Comparison of ENCODE assay signal across 17 cellular contexts in genomic region chrX:13293700-13294099, GRCh38. TPM values are rescaled to one million over a fixed set of nuclear protein-coding genes. Genes with fewer than 3 reads are reported as not detected.
DNase-seq lines count a peak whose midpoint lies in the region; ATAC-seq, FAIRE-seq and TF ChIP-seq lines count a peak whose summit lies in the region.
"Had no signal": no experiment of that assay in that cellular context is flagged by ENCODE, and none has a peak within 500 bp of the region (broad histone marks: within the 10 kb centered on the region; RNA-seq: fewer than 3 reads in every experiment).

No MANE protein-coding gene starts in this region.

- H3K9me3 ChIP-seq in endothelial cell of umbilical vein (replicated peaks; ENCODE audit: control insufficient read depth, insufficient read depth, low read length): no peaks in the 10 kb centered on the region

- dilution Hi-C loops in endothelial cell of umbilical vein (cut with MboI; ENCODE audit: extremely low pct_ligation_motif_present, low sequenced_read_pairs): no loop called here

- H3K4me1 Mint-ChIP-seq in type B pancreatic cell (ENCODE audit: unreplicated experiment): no peaks in the 10 kb centered on the region

- H3K4me1 ChIP-seq in endothelial cell of umbilical vein (ENCODE audit: control insufficient read depth, extremely low read depth, insufficient read depth, low read length): peaks cover 4% of the 10 kb centered on the region

- H3K79me2 ChIP-seq in endothelial cell of umbilical vein (ENCODE audit: control insufficient read depth, insufficient read depth, low read length): no peaks in the 10 kb centered on the region

- H3K9me1 ChIP-seq in endothelial cell of umbilical vein (replicated peaks; ENCODE audit: control insufficient read depth, extremely low read depth, insufficient read depth, low read length): no peaks in the 10 kb centered on the region

- H3K27me3 Mint-ChIP-seq in type B pancreatic cell: no peaks in the 10 kb centered on the region
- H3K27me3 Mint-ChIP-seq: memory B cell had no signal

- no peak for FAIRE-seq in endothelial cell of umbilical vein (lab: Jason Lieb, UNC)

- H4K20me1 ChIP-seq in endothelial cell of umbilical vein (replicated peaks; ENCODE audit: control insufficient read depth, extremely low read depth, insufficient read depth, low read length): no peaks in the 10 kb centered on the region

- no peak for ATAC-seq in HG02870 (IDR thresholded peaks at IDR 0.05; ENCODE audit: unreplicated experiment)
- ATAC-seq in HG02938 (IDR thresholded peaks at IDR 0.05; ENCODE audit: unreplicated experiment): no peak

- no TSS peak for BruUV-seq in endothelial cell of umbilical vein (replicated peaks; lab: Mats Ljungman, UMichigan)

- H2AFZ ChIP-seq in endothelial cell of umbilical vein (ENCODE audit: low read depth, low read length): peak overlapping the region; percentile 23

- CTCF ChIA-PET in endothelial cell of umbilical vein (lab: Charles Lee): no interaction called here

- no peaks in the 10 kb centered on the region for H3K36me3 ChIP-seq in endothelial cell of umbilical vein (ENCODE audit: control insufficient read depth in 2 of 2, extremely low read depth in 1 of 2, insufficient read depth in 2 of 2, low read length in 2 of 2)
- H3K36me3 ChIP-seq: cardiac muscle cell had no signal

- no peak for TF ChIP-seq CTCF in endothelial cell of umbilical vein (IDR thresholded peaks at IDR 0.05; ENCODE audit: extremely low read depth in 1 of 2, insufficient read depth in 1 of 2, low read depth in 1 of 2, low read length in 2 of 2)
- no peak for TF ChIP-seq CTCF in type B pancreatic cell (conservative IDR thresholded peaks at IDR 0.05)

- no peak overlapping the region for H3K27ac ChIP-seq in endothelial cell of umbilical vein (ENCODE audit: insufficient read depth, low read depth, low read length)
- H3K27ac ChIP-seq: 22Rv1, cardiac muscle cell had no signal

- H3K27me3 ChIP-seq in endothelial cell of umbilical vein (ENCODE audit: control insufficient read depth in 2 of 2, insufficient read depth in 2 of 2, low read length in 2 of 2): no peaks in the 10 kb centered on the region
- H3K27me3 ChIP-seq: cardiac muscle cell had no signal

- H3K9me3 Mint-ChIP-seq in type B pancreatic cell: no peaks in the 10 kb centered on the region
- H3K9me3 Mint-ChIP-seq: memory B cell had no signal

- no peak overlapping the region for H3K4me3 ChIP-seq in endothelial cell of umbilical vein (replicated peaks in 1 of 3; ENCODE audit: insufficient read depth in 1 of 3, low read depth in 1 of 3, low read length in 3 of 3)
- H3K4me3 ChIP-seq: cardiac muscle cell had no signal

- POLR2A ChIA-PET in endothelial cell of umbilical vein (lab: Charles Lee): no interaction called here

- intact Hi-C loops in endothelial cell of umbilical vein (cut with micrococcal nuclease): no loop called here

- peak overlapping the region; percentile 30 for H3K4me3 Mint-ChIP-seq in type B pancreatic cell
- H3K4me3 Mint-ChIP-seq: memory B cell had no signal

- no peak overlapping the region for H3K9ac ChIP-seq in endothelial cell of umbilical vein (replicated peaks; ENCODE audit: extremely low read depth, insufficient read depth, low read length)

- TF ChIP-seq POLR2A in endothelial cell of umbilical vein (IDR thresholded peaks at IDR 0.05; ENCODE audit: low read depth, low read length): no peak

- peak overlapping the region; percentile 46 for H3K27ac Mint-ChIP-seq in type B pancreatic cell
- H3K27ac Mint-ChIP-seq: memory B cell had no signal

- H3K4me2 ChIP-seq in endothelial cell of umbilical vein (ENCODE audit: insufficient read depth, low read length): no peak overlapping the region

- DNase-seq in DMS 273 (lab: John Stamatoyannopoulos, UW; ENCODE audit: unreplicated experiment) (peak; percentile 32), DMS 273 treated with DMSO at 0.1 percent for 48 hours (lab: John Stamatoyannopoulos, UW) (no peak), NCI-H345 treated with DMSO at 0.1 percent for 48 hours (lab: John Stamatoyannopoulos, UW; ENCODE audit: unreplicated experiment) (peak; percentile 30), endothelial cell of umbilical vein (ENCODE audit: low read depth, low spot score) (peak; percentile 41), type B pancreatic cell (ENCODE audit: extremely low spot score, unreplicated experiment) (no peak), retina (no peak)
- DNase-seq: activated CD4-positive, alpha-beta T cell treated with anti-CD3 and anti-CD28 coated beads, Interleukin-2, amount 50 U/mL, for 48 hours; hypothalamus; nucleus accumbens; stimulated activated CD4-positive, alpha-beta T cell treated with anti-CD3 and anti-CD28 coated beads, Interleukin-12 subunit alpha, Interleukin-12 subunit beta, amount 100 ng/mL, for 4 hours had no signal

- no peaks in the 10 kb centered on the region for H3K36me3 Mint-ChIP-seq in type B pancreatic cell
- H3K36me3 Mint-ChIP-seq: memory B cell had no signal

TF ChIP-seq in endothelial cell of umbilical vein, 7 proteins besides CTCF, POLR2A, EP300 and RAD21:
- TF ChIP-seq EZH2 (IDR thresholded peaks at IDR 0.05; ENCODE audit: borderline replicate concordance, low read depth, low read length, severe bottlenecking): no peak
- no peak for TF ChIP-seq MYC (IDR thresholded peaks at IDR 0.05; ENCODE audit: low read depth, low read length)
- no peak for TF ChIP-seq JUN (IDR thresholded peaks at IDR 0.05; ENCODE audit: borderline replicate concordance, insufficient read depth, insufficient read length, low read depth)
- TF ChIP-seq MAX (IDR thresholded peaks at IDR 0.05; ENCODE audit: insufficient read depth, insufficient read length): no peak
- TF ChIP-seq POLR2AphosphoS5 (IDR thresholded peaks at IDR 0.05; ENCODE audit: insufficient read depth, low read depth, low read length): no peak
- no peak for TF ChIP-seq FOS (IDR thresholded peaks at IDR 0.05; ENCODE audit: borderline replicate concordance, insufficient read depth, low read length)
- no peak for TF ChIP-seq GATA2 (IDR thresholded peaks at IDR 0.05; ENCODE audit: insufficient read depth, insufficient read length, low read depth, low read length)

RNA-seq across cellular contexts. Expression of gene ATXN3L, which starts 26.2 kb away (rescaled TPM):
- total RNA-seq in endothelial cell of umbilical vein (not detected in 2 replicates), type B pancreatic cell (ENCODE audit: low replicate concordance) (not detected in 2 replicates)
- not detected in 2 replicates for polyA plus RNA-seq in endothelial cell of umbilical vein
- polyA plus RNA-seq in endothelial cell of umbilical vein (2011; cell fraction: cytosol; rRNA removed): not detected in 2 replicates
- not detected in 2 replicates for polyA plus RNA-seq in endothelial cell of umbilical vein (2011; cell fraction: nucleus; rRNA removed)
- not detected in 2 replicates for polyA plus RNA-seq in endothelial cell of umbilical vein (2012)
- polyA minus RNA-seq in endothelial cell of umbilical vein: not detected in 2 replicates
- polyA minus RNA-seq in endothelial cell of umbilical vein (2011; cell fraction: cytosol; rRNA and poly(A)+ RNA removed): not detected
- polyA minus RNA-seq in endothelial cell of umbilical vein (2011; cell fraction: nucleus; rRNA and poly(A)+ RNA removed): not detected in 2 replicates
- total RNA-seq: cardiac muscle cell; T-helper 2 cell treated with Interferon-gamma antibody and Interleukin-4, amounts not matched to agents 100 ng/mL and 5 ng/mL, for 36 hours had no signal
- polyA plus RNA-seq: cardiac muscle cell, thymus had no signal

Comparison
In these comparisons a context has a peak if more than half of its experiments do, and no peak if none do; other contexts are left out.
1. DNase-seq: peak in DMS 273 (single experiment), NCI-H345 treated with DMSO at 0.1 percent for 48 hours (single experiment) and endothelial cell of umbilical vein (single experiment); none in DMS 273 treated with DMSO at 0.1 percent for 48 hours (single experiment), type B pancreatic cell (single experiment) and retina (single experiment).